In the genomic region with DNA sequence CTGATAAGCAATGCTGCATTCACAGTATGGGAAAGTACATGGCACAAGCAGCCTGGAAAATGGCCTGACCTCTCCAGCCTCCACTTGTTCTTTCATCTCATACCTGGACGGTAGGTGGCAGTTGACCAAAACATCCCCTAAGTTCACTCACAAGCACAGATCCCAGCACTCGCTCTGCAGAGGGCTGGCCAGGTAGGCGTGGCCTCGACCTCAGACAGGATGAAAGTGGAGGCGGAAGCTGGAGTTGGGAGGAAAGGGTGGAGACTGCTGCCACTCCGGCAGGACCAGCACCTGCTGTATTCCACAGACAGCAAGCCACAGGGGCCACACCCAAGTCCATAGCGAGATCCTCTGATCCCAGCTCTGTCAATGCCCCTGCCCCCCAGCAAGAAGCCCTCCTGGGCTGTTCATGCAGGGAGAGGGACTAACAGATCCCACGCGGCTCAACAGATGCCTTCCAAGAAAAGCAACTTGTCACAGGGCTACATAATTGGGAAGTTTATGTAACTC, we compare ENCODE assay signal across 1 cellular context.
A peak's percentile ranks its signal among the peaks of the same experiment; 100 is the strongest.
TF ChIP-seq lines count a peak whose summit lies in the region.

No MANE protein-coding gene starts in this region.

TF ChIP-seq in HepG2, 621 proteins besides CTCF, POLR2A, EP300 and RAD21 (continued from another document and continues in another):
- TF ChIP-seq, protein P1, sequence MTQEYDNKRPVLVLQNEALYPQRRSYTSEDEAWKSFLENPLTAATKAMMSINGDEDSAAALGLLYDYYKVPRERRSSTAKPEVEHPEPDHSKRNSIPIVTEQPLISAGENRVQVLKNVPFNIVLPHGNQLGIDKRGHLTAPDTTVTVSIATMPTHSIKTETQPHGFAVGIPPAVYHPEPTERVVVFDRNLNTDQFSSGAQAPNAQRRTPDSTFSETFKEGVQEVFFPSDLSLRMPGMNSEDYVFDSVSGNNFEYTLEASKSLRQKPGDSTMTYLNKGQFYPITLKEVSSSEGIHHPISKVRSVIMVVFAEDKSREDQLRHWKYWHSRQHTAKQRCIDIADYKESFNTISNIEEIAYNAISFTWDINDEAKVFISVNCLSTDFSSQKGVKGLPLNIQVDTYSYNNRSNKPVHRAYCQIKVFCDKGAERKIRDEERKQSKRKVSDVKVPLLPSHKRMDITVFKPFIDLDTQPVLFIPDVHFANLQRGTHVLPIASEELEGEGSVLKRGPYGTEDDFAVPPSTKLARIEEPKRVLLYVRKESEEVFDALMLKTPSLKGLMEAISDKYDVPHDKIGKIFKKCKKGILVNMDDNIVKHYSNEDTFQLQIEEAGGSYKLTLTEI (CRISPR knock-in tag; conservative IDR thresholded peaks at IDR 0.05), result no peak
- TF ChIP-seq BHLHE40 (IDR thresholded peaks at IDR 0.05; ENCODE audit: low read length) (peak; percentile 33), FOSL1 (CRISPR knock-in tag; IDR thresholded peaks at IDR 0.05; ENCODE audit: borderline replicate concordance) (no peak), KDM2A (CRISPR knock-in tag; IDR thresholded peaks at IDR 0.05; ENCODE audit: borderline replicate concordance, low read depth) (peak; percentile 85), MEIS2 (CRISPR knock-in tag; IDR thresholded peaks at IDR 0.05) (peak; percentile 43; the same call in 1 of the 2 replicates), SAP130 (CRISPR knock-in tag; IDR thresholded peaks at IDR 0.05; ENCODE audit: low read depth) (peak; percentile 99), MYC (CRISPR knock-in tag; IDR thresholded peaks at IDR 0.05; ENCODE audit: borderline replicate concordance) (peak; percentile 32; the same call in 1 of the 2 replicates), ZNF720 (CRISPR knock-in tag; IDR thresholded peaks at IDR 0.05) (no peak), ZNF468 (CRISPR knock-in tag; IDR thresholded peaks at IDR 0.05) (no peak), ZBTB20 (CRISPR knock-in tag; IDR thresholded peaks at IDR 0.05; ENCODE audit: borderline replicate concordance, low read depth) (no peak), ZNF816 (CRISPR knock-in tag; IDR thresholded peaks at IDR 0.05; ENCODE audit: borderline replicate concordance) (no peak), TOPORS (CRISPR knock-in tag; IDR thresholded peaks at IDR 0.05) (no peak), XBP1 (CRISPR knock-in tag; IDR thresholded peaks at IDR 0.05) (no peak), ZNF572 (CRISPR knock-in tag; IDR thresholded peaks at IDR 0.05) (no peak), SAFB2 (CRISPR knock-in tag; IDR thresholded peaks at IDR 0.05; ENCODE audit: borderline replicate concordance, low read depth) (no peak), TMF1 (CRISPR knock-in tag; IDR thresholded peaks at IDR 0.05; ENCODE audit: low read depth) (no peak), ZBTB21 (CRISPR knock-in tag; IDR thresholded peaks at IDR 0.05) (no peak), MZF1 (CRISPR knock-in tag; IDR thresholded peaks at IDR 0.05; ENCODE audit: borderline replicate concordance) (no peak), POLR2G (IDR thresholded peaks at IDR 0.05; ENCODE audit: low read depth, low read length) (0 out of 2 replicates have a peak, but pooled peaks have one; percentile 38), ZNF205 (CRISPR knock-in tag; IDR thresholded peaks at IDR 0.05) (0 out of 2 replicates have a peak, but pooled peaks have one; percentile 29), TOE1 (CRISPR knock-in tag; IDR thresholded peaks at IDR 0.05) (no peak), RFX3 (CRISPR knock-in tag; IDR thresholded peaks at IDR 0.05) (no peak), HOXA5 (CRISPR knock-in tag; IDR thresholded peaks at IDR 0.05) (no peak)
- TF ChIP-seq, protein P2, sequence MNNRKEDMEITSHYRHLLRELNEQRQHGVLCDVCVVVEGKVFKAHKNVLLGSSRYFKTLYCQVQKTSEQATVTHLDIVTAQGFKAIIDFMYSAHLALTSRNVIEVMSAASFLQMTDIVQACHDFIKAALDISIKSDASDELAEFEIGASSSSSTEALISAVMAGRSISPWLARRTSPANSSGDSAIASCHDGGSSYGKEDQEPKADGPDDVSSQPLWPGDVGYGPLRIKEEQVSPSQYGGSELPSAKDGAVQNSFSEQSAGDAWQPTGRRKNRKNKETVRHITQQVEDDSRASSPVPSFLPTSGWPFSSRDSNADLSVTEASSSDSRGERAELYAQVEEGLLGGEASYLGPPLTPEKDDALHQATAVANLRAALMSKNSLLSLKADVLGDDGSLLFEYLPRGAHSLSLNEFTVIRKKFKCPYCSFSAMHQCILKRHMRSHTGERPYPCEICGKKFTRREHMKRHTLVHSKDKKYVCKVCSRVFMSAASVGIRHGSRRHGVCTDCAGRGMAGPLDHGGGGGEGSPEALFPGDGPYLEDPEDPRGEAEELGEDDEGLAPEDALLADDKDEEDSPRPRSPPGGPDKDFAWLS (CRISPR knock-in tag; IDR thresholded peaks at IDR 0.05; ENCODE audit: borderline replicate concordance), result no peak
- TF ChIP-seq, protein P3, sequence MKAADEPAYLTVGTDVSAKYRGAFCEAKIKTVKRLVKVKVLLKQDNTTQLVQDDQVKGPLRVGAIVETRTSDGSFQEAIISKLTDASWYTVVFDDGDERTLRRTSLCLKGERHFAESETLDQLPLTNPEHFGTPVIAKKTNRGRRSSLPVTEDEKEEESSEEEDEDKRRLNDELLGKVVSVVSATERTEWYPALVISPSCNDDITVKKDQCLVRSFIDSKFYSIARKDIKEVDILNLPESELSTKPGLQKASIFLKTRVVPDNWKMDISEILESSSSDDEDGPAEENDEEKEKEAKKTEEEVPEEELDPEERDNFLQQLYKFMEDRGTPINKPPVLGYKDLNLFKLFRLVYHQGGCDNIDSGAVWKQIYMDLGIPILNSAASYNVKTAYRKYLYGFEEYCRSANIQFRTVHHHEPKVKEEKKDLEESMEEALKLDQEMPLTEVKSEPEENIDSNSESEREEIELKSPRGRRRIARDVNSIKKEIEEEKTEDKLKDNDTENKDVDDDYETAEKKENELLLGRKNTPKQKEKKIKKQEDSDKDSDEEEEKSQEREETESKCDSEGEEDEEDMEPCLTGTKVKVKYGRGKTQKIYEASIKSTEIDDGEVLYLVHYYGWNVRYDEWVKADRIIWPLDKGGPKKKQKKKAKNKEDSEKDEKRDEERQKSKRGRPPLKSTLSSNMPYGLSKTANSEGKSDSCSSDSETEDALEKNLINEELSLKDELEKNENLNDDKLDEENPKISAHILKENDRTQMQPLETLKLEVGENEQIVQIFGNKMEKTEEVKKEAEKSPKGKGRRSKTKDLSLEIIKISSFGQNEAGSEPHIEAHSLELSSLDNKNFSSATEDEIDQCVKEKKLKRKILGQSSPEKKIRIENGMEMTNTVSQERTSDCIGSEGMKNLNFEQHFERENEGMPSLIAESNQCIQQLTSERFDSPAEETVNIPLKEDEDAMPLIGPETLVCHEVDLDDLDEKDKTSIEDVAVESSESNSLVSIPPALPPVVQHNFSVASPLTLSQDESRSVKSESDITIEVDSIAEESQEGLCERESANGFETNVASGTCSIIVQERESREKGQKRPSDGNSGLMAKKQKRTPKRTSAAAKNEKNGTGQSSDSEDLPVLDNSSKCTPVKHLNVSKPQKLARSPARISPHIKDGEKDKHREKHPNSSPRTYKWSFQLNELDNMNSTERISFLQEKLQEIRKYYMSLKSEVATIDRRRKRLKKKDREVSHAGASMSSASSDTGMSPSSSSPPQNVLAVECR (CRISPR knock-in tag; IDR thresholded peaks at IDR 0.05; ENCODE audit: borderline replicate concordance), result peak; percentile 80; the same call in 1 of the 2 replicates
- TF ChIP-seq, protein P4, sequence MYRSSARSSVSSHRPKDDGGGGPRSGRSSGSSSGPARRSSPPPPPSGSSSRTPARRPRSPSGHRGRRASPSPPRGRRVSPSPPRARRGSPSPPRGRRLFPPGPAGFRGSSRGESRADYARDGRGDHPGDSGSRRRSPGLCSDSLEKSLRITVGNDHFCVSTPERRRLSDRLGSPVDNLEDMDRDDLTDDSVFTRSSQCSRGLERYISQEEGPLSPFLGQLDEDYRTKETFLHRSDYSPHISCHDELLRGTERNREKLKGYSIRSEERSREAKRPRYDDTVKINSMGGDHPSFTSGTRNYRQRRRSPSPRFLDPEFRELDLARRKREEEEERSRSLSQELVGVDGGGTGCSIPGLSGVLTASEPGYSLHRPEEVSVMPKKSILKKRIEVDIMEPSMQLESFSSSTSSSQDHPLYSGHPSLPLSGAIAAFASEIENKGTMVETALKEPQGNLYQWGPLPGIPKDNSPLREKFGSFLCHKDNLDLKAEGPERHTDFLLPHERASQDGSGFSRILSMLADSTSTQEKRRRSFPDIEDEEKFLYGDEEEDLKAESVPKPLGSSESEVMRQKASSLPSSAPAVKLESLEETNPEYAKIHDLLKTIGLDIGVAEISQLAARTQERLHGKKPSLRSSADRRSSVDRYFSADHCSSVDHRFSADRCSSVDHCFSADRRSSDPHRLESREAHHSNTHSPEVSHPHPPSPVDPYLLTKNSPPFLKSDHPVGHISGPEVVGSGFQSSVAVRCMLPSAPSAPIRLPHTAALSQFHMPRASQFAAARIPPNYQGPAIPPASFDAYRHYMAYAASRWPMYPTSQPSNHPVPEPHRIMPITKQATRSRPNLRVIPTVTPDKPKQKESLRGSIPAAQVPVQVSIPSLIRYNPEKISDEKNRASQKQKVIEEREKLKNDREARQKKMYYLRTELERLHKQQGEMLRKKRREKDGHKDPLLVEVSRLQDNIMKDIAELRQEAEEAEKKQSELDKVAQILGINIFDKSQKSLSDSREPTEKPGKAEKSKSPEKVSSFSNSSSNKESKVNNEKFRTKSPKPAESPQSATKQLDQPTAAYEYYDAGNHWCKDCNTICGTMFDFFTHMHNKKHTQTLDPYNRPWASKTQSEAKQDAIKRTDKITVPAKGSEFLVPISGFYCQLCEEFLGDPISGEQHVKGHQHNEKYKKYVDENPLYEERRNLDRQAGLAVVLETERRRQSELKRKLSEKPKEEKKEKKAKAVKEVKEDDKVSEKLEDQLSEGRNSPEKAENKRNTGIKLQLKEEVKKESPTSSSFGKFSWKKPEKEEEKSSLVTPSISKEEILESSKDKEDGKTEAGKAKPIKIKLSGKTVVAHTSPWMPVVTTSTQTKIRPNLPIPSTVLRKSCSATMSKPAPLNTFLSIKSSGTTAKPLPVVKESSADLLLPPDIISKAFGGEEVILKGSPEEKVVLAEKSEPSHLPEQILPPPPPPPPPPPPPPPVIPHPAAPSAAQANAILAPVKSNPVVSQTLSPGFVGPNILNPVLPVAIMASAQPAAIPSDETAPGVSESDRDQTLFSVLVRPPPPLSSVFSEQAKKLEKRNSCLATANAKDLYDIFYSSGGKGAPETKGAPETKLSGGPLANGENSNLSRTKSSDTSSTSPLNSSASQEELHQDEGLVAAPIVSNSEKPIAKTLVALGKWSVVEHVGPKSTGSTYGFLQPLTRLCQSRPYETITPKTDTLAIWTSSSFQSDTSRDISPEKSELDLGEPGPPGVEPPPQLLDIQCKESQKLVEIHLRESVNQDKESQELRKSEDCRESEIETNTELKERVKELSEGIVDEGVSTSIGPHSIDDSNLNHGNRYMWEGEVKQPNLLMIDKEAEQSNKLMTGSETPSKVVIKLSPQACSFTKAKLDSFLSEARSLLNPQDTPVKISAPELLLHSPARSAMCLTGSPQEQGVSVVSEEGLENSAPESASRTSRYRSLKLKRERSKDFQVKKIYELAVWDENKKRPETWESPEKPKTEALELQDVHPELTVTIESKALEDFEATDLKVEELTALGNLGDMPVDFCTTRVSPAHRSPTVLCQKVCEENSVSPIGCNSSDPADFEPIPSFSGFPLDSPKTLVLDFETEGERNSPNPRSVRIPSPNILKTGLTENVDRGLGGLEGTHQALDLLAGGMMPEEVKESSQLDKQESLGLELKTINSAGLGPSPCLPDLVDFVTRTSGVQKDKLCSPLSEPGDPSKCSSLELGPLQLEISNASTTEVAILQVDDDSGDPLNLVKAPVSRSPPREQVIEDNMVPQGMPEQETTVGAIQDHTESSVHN (CRISPR knock-in tag; IDR thresholded peaks at IDR 0.05), result no peak
- TF ChIP-seq, protein P5, sequence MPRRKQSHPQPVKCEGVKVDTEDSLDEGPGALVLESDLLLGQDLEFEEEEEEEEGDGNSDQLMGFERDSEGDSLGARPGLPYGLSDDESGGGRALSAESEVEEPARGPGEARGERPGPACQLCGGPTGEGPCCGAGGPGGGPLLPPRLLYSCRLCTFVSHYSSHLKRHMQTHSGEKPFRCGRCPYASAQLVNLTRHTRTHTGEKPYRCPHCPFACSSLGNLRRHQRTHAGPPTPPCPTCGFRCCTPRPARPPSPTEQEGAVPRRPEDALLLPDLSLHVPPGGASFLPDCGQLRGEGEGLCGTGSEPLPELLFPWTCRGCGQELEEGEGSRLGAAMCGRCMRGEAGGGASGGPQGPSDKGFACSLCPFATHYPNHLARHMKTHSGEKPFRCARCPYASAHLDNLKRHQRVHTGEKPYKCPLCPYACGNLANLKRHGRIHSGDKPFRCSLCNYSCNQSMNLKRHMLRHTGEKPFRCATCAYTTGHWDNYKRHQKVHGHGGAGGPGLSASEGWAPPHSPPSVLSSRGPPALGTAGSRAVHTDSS (CRISPR knock-in tag; conservative IDR thresholded peaks at IDR 0.05), result no peak
- TF ChIP-seq, protein P6, sequence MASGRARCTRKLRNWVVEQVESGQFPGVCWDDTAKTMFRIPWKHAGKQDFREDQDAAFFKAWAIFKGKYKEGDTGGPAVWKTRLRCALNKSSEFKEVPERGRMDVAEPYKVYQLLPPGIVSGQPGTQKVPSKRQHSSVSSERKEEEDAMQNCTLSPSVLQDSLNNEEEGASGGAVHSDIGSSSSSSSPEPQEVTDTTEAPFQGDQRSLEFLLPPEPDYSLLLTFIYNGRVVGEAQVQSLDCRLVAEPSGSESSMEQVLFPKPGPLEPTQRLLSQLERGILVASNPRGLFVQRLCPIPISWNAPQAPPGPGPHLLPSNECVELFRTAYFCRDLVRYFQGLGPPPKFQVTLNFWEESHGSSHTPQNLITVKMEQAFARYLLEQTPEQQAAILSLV (CRISPR knock-in tag; IDR thresholded peaks at IDR 0.05; ENCODE audit: borderline replicate concordance), result no peak; the same call in 1 of the 2 replicates
- TF ChIP-seq, protein P7, sequence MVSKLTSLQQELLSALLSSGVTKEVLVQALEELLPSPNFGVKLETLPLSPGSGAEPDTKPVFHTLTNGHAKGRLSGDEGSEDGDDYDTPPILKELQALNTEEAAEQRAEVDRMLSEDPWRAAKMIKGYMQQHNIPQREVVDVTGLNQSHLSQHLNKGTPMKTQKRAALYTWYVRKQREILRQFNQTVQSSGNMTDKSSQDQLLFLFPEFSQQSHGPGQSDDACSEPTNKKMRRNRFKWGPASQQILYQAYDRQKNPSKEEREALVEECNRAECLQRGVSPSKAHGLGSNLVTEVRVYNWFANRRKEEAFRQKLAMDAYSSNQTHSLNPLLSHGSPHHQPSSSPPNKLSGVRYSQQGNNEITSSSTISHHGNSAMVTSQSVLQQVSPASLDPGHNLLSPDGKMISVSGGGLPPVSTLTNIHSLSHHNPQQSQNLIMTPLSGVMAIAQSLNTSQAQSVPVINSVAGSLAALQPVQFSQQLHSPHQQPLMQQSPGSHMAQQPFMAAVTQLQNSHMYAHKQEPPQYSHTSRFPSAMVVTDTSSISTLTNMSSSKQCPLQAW (CRISPR knock-in tag; IDR thresholded peaks at IDR 0.05), result no peak; the same call in 1 of the 2 replicates
